1 cellular context compared by ENCODE assay signal in genomic region chr9:115385383-115386122, GRCh38.
TF ChIP-seq lines count a peak whose summit lies in the region.

No MANE protein-coding gene starts in this region.

TF ChIP-seq in GM23338, 12 proteins besides CTCF, POLR2A, EP300 and RAD21 (continued from another document):
- TF ChIP-seq ZNF462 (CRISPR knock-in tag; IDR thresholded peaks at IDR 0.05) (no peak), ETS1 (IDR thresholded peaks at IDR 0.05) (no peak)
TF ChIP-seq in GM23338: peak in this region for 0.
